ENCODE assay signal across 10 cellular contexts in the genomic region with DNA sequence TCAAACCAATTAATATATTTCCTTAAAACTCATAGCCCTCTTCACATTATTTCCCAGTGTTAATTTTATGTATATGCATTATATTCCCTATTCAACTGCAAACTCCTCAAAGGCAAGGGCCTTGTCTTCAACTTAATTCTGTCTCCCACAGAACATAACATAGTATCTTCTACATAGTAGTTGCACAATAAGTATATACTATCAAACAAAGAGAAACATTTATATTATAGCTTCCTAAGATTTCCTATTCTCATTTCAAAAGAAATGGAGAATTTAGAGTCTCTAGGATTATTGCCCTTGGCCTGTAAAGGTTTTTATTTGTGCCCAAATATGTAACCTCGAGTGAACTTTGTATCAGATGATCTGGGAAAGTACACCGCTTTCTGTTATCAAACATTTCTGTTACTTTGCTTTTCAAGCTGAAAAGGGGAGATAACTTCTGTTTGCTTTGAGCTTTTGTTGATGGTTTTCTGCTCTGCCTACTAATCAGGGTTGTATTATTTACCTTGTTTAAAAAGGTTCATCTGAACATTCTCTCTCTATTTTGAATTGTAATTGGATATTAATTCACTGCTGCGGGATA.
DNase-seq lines count a peak whose midpoint lies in the region; ATAC-seq and TF ChIP-seq lines count a peak whose summit lies in the region.
"Had no signal": no experiment of that assay in that cellular context is flagged by ENCODE, and none has a peak within 500 bp of the region (broad histone marks: within the 10 kb centered on the region; RNA-seq: fewer than 3 reads in every experiment).

No MANE protein-coding gene starts in this region.

- H2AFZ ChIP-seq in IMR-90 (replicated peaks; ENCODE audit: low read length, poor library complexity), result no peak overlapping the region

- H3K27ac Mint-ChIP-seq in CD4-positive, alpha-beta T cell, result peak overlapping the region; percentile 71
- H3K27ac Mint-ChIP-seq in natural killer cell, result peak overlapping the region; percentile 9 to 57

- no peak for DNase-seq in CD4-positive, alpha-beta T cell
- no peak for DNase-seq in IMR-90
- no peak for DNase-seq in brain microvascular endothelial cell
- DNase-seq in natural killer cell, result no peak
- no peak for DNase-seq in stimulated activated CD4-positive, alpha-beta T cell treated with anti-CD3 and anti-CD28 coated beads, Interleukin-1b, Interleukin-23, amount 100 ng/mL, for 48 hours
- DNase-seq: midbrain, small intestine had no signal

- no peaks in the 10 kb centered on the region for H3K27me3 ChIP-seq in CD4-positive, alpha-beta T cell (ENCODE audit: control insufficient read depth, insufficient read depth, low read length)
- H3K27me3 ChIP-seq in IMR-90 (ENCODE audit: control insufficient read depth, insufficient read depth, low read length) (no peaks in the 10 kb centered on the region), brain microvascular endothelial cell (replicated peaks) (no peaks in the 10 kb centered on the region)

- H2AK5ac ChIP-seq in IMR-90 (ENCODE audit: low read depth, low read length), result no peak overlapping the region

- no peak overlapping the region for H2BK15ac ChIP-seq in IMR-90 (ENCODE audit: low read depth, low read length)

- H3K23ac ChIP-seq in IMR-90 (ENCODE audit: low read depth, low read length), result no peak overlapping the region

- H4K20me1 ChIP-seq in IMR-90 (ENCODE audit: insufficient read depth, low read length), result peaks cover 26% of the 10 kb centered on the region

- no peak overlapping the region for H3K27ac ChIP-seq in CD4-positive, alpha-beta T cell (ENCODE audit: low read depth, low read length)
- no peak overlapping the region for H3K27ac ChIP-seq in IMR-90 (ENCODE audit: insufficient read depth, low read length)
- H3K27ac ChIP-seq in brain microvascular endothelial cell, result peak overlapping the region; percentile 3

- CTCF ChIA-PET in CD4-positive, alpha-beta T cell (lab: Charles Lee), result no interaction called here
- CTCF ChIA-PET in IMR-90 (lab: Yijun Ruan, JAX), result interaction anchor here (0.8 kb wide), 1 partner anchor 56 kb away, joined by 3 read pairs; no protein-coding TSS in a partner anchor

- H2BK20ac ChIP-seq in IMR-90 (ENCODE audit: low read depth, low read length), result no peak overlapping the region

- no peaks in the 10 kb centered on the region for H3K27me3 Mint-ChIP-seq in CD4-positive, alpha-beta T cell
- no peaks in the 10 kb centered on the region for H3K27me3 Mint-ChIP-seq in natural killer cell (ENCODE audit: low read depth in 2 of 2)

- 100% methylated on average over 1 of the region's 3 CpGs; no CpG with 5 or more reads in 1 of the 2 experiments for WGBS in IMR-90 (ENCODE audit: extremely low coverage in 2 of 2, insufficient read length in 1 of 2), 2 experiments

- in situ Hi-C loops in IMR-90 (cut with MboI; ENCODE audit: low sequenced_read_pairs), result no loop called here
- in situ Hi-C loops in brain microvascular endothelial cell (cut with HindIII; ENCODE audit: low pct_ligation_motif_present, low sequenced_read_pairs), result no loop called here

- no peak overlapping the region for H2AK9ac ChIP-seq in IMR-90 (replicated peaks; ENCODE audit: low read depth, low read length, poor library complexity)

- TF ChIP-seq CTCF in CD4-positive, alpha-beta T cell (IDR thresholded peaks at IDR 0.05), result no peak
- TF ChIP-seq CTCF in IMR-90 (conservative IDR thresholded peaks at IDR 0.05; ENCODE audit: low read depth, low read length) (no peak), brain microvascular endothelial cell (IDR thresholded peaks at IDR 0.05; ENCODE audit: low read depth, low read length, missing control alignments) (no peak), natural killer cell (IDR thresholded peaks at IDR 0.05) (no peak)

- no peak overlapping the region for H4K8ac ChIP-seq in IMR-90 (ENCODE audit: low read depth in 2 of 2, low read length in 2 of 2)

- no peak overlapping the region for H3K4ac ChIP-seq in IMR-90 (ENCODE audit: low read depth, low read length)

- H3K4me3 ChIP-seq in IMR-90 (ENCODE audit: insufficient read depth, low read depth, low read length) (no peak overlapping the region), brain microvascular endothelial cell (ENCODE audit: low read depth, low read length) (no peak overlapping the region)

- no peak overlapping the region for H3K9ac ChIP-seq in IMR-90 (ENCODE audit: low read depth, low read length)

- TF ChIP-seq POLR2A in IMR-90 (IDR thresholded peaks at IDR 0.05; ENCODE audit: low read depth, low read length), result no peak

- H3K79me1 ChIP-seq in IMR-90 (ENCODE audit: low read depth in 1 of 2, low read length in 2 of 2), result peaks cover 24 to 68% of the 10 kb centered on the region in 2 experiments

- no peak overlapping the region for H3K18ac ChIP-seq in IMR-90 (ENCODE audit: low read depth, low read length)

- intact Hi-C loops in CD4-positive, alpha-beta T cell (cut with DNase I, micrococcal nuclease), result no loop called here
- intact Hi-C loops in IMR-90 (cut with micrococcal nuclease), result no loop called here
- intact Hi-C loops in natural killer cell (cut with micrococcal nuclease), result no loop called here

- H3K4me3 Mint-ChIP-seq in CD4-positive, alpha-beta T cell, result no peak overlapping the region
- no peak overlapping the region for H3K4me3 Mint-ChIP-seq in natural killer cell

- dilution Hi-C loops in IMR-90 (cut with HindIII; ENCODE audit: low sequenced_read_pairs, unreplicated experiment), result no loop called here

- H3K9me3 Mint-ChIP-seq in CD4-positive, alpha-beta T cell, result no peaks in the 10 kb centered on the region
- H3K9me3 Mint-ChIP-seq in natural killer cell, result no peaks in the 10 kb centered on the region

- H4K5ac ChIP-seq in IMR-90 (ENCODE audit: low read depth, low read length), result no peak overlapping the region

- TF ChIP-seq RAD21 in IMR-90 (IDR thresholded peaks at IDR 0.05; ENCODE audit: low read length), result no peak

- peaks cover 12% of the 10 kb centered on the region for H3K36me3 ChIP-seq in IMR-90 (ENCODE audit: control insufficient read depth, insufficient read depth, low read length)
- peaks cover 6% of the 10 kb centered on the region for H3K36me3 ChIP-seq in brain microvascular endothelial cell (replicated peaks)

- no peak overlapping the region for H3K56ac ChIP-seq in IMR-90 (ENCODE audit: extremely low read depth, insufficient read depth, low read length)

- peaks cover 7% of the 10 kb centered on the region for H3K4me1 ChIP-seq in IMR-90 (ENCODE audit: control insufficient read depth, insufficient read depth, low read length)

- peaks cover 11% of the 10 kb centered on the region; the same call in 1 of the 2 replicates for H3K9me1 ChIP-seq in IMR-90 (ENCODE audit: insufficient read depth, low read length)

- peaks cover 83% of the 10 kb centered on the region for H3K36me3 Mint-ChIP-seq in CD4-positive, alpha-beta T cell (ENCODE audit: low read depth)
- H3K36me3 Mint-ChIP-seq in natural killer cell, result peaks cover 4% of the 10 kb centered on the region

- H3K4me1 Mint-ChIP-seq in CD4-positive, alpha-beta T cell (ENCODE audit: low read depth), result peaks cover 63% of the 10 kb centered on the region
- H3K4me1 Mint-ChIP-seq in natural killer cell, result peaks cover 67 to 70% of the 10 kb centered on the region in 2 donors

- H3K4me2 ChIP-seq in IMR-90 (ENCODE audit: low read depth, low read length), result no peak overlapping the region

- no peak overlapping the region for H3K14ac ChIP-seq in IMR-90 (replicated peaks; ENCODE audit: low read depth, low read length)

- POLR2A ChIA-PET in CD4-positive, alpha-beta T cell (lab: Charles Lee), result no interaction called here
- POLR2A ChIA-PET in IMR-90 (lab: Charles Lee; ENCODE audit: unreplicated experiment), result no interaction called here

- H2BK5ac ChIP-seq in IMR-90 (ENCODE audit: low read depth, low read length, poor library complexity, severe bottlenecking), result peak overlapping the region; percentile 41

- no TSS peak for BruUV-seq in IMR-90 (replicated peaks; lab: Mats Ljungman, UMichigan)

- H4K91ac ChIP-seq in IMR-90 (ENCODE audit: insufficient read depth, low read depth, low read length), result no peak overlapping the region

- H2BK120ac ChIP-seq in IMR-90 (ENCODE audit: low read depth, low read length), result no peak overlapping the region

- H3K9me3 ChIP-seq in CD4-positive, alpha-beta T cell (ENCODE audit: control insufficient read depth, low read length), result no peaks in the 10 kb centered on the region
- H3K9me3 ChIP-seq in IMR-90 (ENCODE audit: control insufficient read depth, insufficient read depth, low read length), result no peaks in the 10 kb centered on the region

- ATAC-seq in CD4-positive, alpha-beta T cell (ENCODE audit: poor library complexity), result no peak
- no peak for ATAC-seq in IMR-90 (ENCODE audit: low read depth)
- ATAC-seq in natural killer cell, result no peak
- no peak for ATAC-seq in HG03439 (IDR thresholded peaks at IDR 0.05; ENCODE audit: unreplicated experiment)
- no peak for ATAC-seq in HG02938 (IDR thresholded peaks at IDR 0.05; ENCODE audit: unreplicated experiment)
- ATAC-seq in HG03280 (IDR thresholded peaks at IDR 0.05; ENCODE audit: unreplicated experiment), result no peak

TF ChIP-seq in IMR-90, 13 proteins besides CTCF, POLR2A, EP300 and RAD21:
- TF ChIP-seq RFX5 (IDR thresholded peaks at IDR 0.05; ENCODE audit: low read depth, low read length) (no peak), FOS (IDR thresholded peaks at IDR 0.05; ENCODE audit: low read depth, low read length) (no peak), CEBPB (IDR thresholded peaks at IDR 0.05; ENCODE audit: low read depth, low read length) (peak; percentile 49; the same call in 1 of the 2 replicates), NFE2L2 (IDR thresholded peaks at IDR 0.05; ENCODE audit: low read depth, low read length) (no peak)
